ENCODE assay signal across 11 cellular contexts in genomic region chr6:87396595-87397392, GRCh38. TPM values are rescaled to one million over a fixed set of nuclear protein-coding genes. Genes with fewer than 3 reads are reported as not detected.
DNase-seq lines count a peak whose midpoint lies in the region; ATAC-seq and TF ChIP-seq lines count a peak whose summit lies in the region.
"Had no signal": no experiment of that assay in that cellular context is flagged by ENCODE, and none has a peak within 500 bp of the region (broad histone marks: within the 10 kb centered on the region; RNA-seq: fewer than 3 reads in every experiment).

No MANE protein-coding gene starts in this region.

- DNase-seq in NCI-H2196 treated with DMSO at 0.1 percent for 48 hours (lab: John Stamatoyannopoulos, UW; ENCODE audit: unreplicated experiment) (peak; percentile 21), naive B cell (peak; percentile 6), omental fat pad (ENCODE audit: low spot score) (no peak), Right ventricle myocardium inferior (ENCODE audit: missing footprints) (no peak), activated gamma-delta T cell (lab: John Stamatoyannopoulos, UW) (no peak), left ventricle myocardium superior (no peak)
- DNase-seq: ovary had no signal

- no peak for TF ChIP-seq CTCF in omental fat pad (IDR thresholded peaks at IDR 0.05)

- peaks cover 0 to 3% (median 0%) of the 10 kb centered on the region in 3 donors for H3K27me3 Mint-ChIP-seq in naive B cell
- H3K27me3 Mint-ChIP-seq: dendritic cell treated with granulocyte-macrophage colony-stimulating factor and Interleukin-4, amounts not matched to agents 40 ng/mL and 50 ng/mL, for 4 days had no signal

- intact Hi-C loops in Right ventricle myocardium inferior (cut with DNase I) (no loop called here), left ventricle myocardium superior (cut with micrococcal nuclease) (no loop called here)

- peaks cover 0 to 1% of the 10 kb centered on the region in 2 donors for H3K36me3 Mint-ChIP-seq in naive B cell

- H3K9me3 Mint-ChIP-seq in naive B cell = no peaks in the 10 kb centered on the region
- H3K9me3 Mint-ChIP-seq: dendritic cell treated with granulocyte-macrophage colony-stimulating factor and Interleukin-4, amounts not matched to agents 40 ng/mL and 50 ng/mL, for 4 days had no signal

- peaks cover 2 to 5% (median 4%) of the 10 kb centered on the region in 3 donors for H3K4me1 Mint-ChIP-seq in naive B cell

- H3K27ac Mint-ChIP-seq in naive B cell = peak overlapping the region in 1 of 6 donors; percentile 16
- H3K27ac Mint-ChIP-seq: dendritic cell treated with granulocyte-macrophage colony-stimulating factor and Interleukin-4, amounts not matched to agents 40 ng/mL and 50 ng/mL, for 4 days had no signal

- no peak overlapping the region for H3K4me3 Mint-ChIP-seq in naive B cell
- H3K4me3 Mint-ChIP-seq: dendritic cell treated with granulocyte-macrophage colony-stimulating factor and Interleukin-4, amounts not matched to agents 40 ng/mL and 50 ng/mL, for 4 days had no signal

- ATAC-seq in GM18870 (IDR thresholded peaks at IDR 0.05; ENCODE audit: unreplicated experiment) (peak; percentile 90), HG02973 (IDR thresholded peaks at IDR 0.05; ENCODE audit: unreplicated experiment) (peak; percentile 88), naive B cell (ENCODE audit: low read depth in 2 of 2) (peak; percentile 86 to 90), omental fat pad (ENCODE audit: low FRiP score) (no peak), Right ventricle myocardium inferior (no peak), left ventricle myocardium superior (no peak)

RNA-seq across cellular contexts. Expression of gene CFAP206, which starts 11.0 kb away (rescaled TPM):
- not detected for polyA plus RNA-seq in naive B cell (ENCODE audit: low read depth in 6 of 6)
- total RNA-seq in omental fat pad (under 1 TPM in 1 of 4 donors, not detected in 3; 0.37 TPM), Right ventricle myocardium inferior (0.11 TPM), left ventricle myocardium superior (0.25 TPM)
- total RNA-seq: SJSA1 had no signal

RNA-seq across cellular contexts. Expression of gene C6orf163, which starts 52.2 kb away (rescaled TPM):
- polyA plus RNA-seq in naive B cell (ENCODE audit: low read depth in 6 of 6) = 1 to 10 TPM in 1 of 6 donors, under 1 TPM in 4, not detected in 1; 0.24 to 1.1 (median 0.71) TPM
- 1 to 10 TPM; 1.7 to 7.4 (median 2.0) TPM for total RNA-seq in omental fat pad
- total RNA-seq in Right ventricle myocardium inferior = 1.4 TPM
- 1.7 TPM for total RNA-seq in left ventricle myocardium superior

Comparison
In these comparisons a context has a peak if more than half of its experiments do, and no peak if none do; other contexts are left out.
1. ATAC-seq: peak in GM18870 (single experiment), HG02973 (single experiment) and naive B cell (2 of 2); none in omental fat pad (single experiment), Right ventricle myocardium inferior (single experiment) and left ventricle myocardium superior (single experiment).
2. DNase-seq: peak in NCI-H2196 treated with DMSO at 0.1 percent for 48 hours (single experiment) and naive B cell (single experiment); none in omental fat pad (single experiment), Right ventricle myocardium inferior (single experiment), activated gamma-delta T cell (single experiment) and left ventricle myocardium superior (single experiment).